ENCODE assay signal across 18 cellular contexts in genomic region chr16:2089676-2090480, GRCh38. TPM values are rescaled to one million over a fixed set of nuclear protein-coding genes. Genes with fewer than 3 reads are reported as not detected.
DNase-seq lines count a peak whose midpoint lies in the region; ATAC-seq, FAIRE-seq and TF ChIP-seq lines count a peak whose summit lies in the region.
"Had no signal": no experiment of that assay in that cellular context is flagged by ENCODE, and none has a peak within 500 bp of the region (broad histone marks: within the 10 kb centered on the region; RNA-seq: fewer than 3 reads in every experiment).

No MANE protein-coding gene starts in this region.

- H3K4me2 ChIP-seq in IMR-90 (ENCODE audit: low read depth, low read length) (no peak overlapping the region), HepG2 (ENCODE audit: low read depth, low read length) (no peak overlapping the region), Karpas-422 (ENCODE audit: low read depth, low read length, poor library complexity, severe bottlenecking) (no peak overlapping the region)

- no peaks in the 10 kb centered on the region for H3K9me1 ChIP-seq in IMR-90 (ENCODE audit: insufficient read depth, low read length)

- WGBS in IMR-90 (ENCODE audit: extremely low coverage in 2 of 2, insufficient read length in 1 of 2), 2 experiments: 92% methylated on average over 31 of the region's 47 CpGs; no CpG with 5 or more reads in 1 of the 2 experiments
- no CpG with 5 or more reads among the region's 47 CpGs for WGBS in HepG2 (ENCODE audit: low lambda C conversion rate)

- no peaks in the 10 kb centered on the region for H3K4me1 ChIP-seq in IMR-90 (ENCODE audit: control insufficient read depth, insufficient read depth, low read length)
- no peaks in the 10 kb centered on the region for H3K4me1 ChIP-seq in HepG2 (ENCODE audit: insufficient read depth, low read length)
- peaks cover 0 to 10% of the 10 kb centered on the region in 2 donors for H3K4me1 ChIP-seq in gastrocnemius medialis
- H3K4me1 ChIP-seq in Karpas-422 (ENCODE audit: low read length): peaks cover 24% of the 10 kb centered on the region
- H3K4me1 ChIP-seq: SJSA1, testis had no signal

- H2AFZ ChIP-seq in IMR-90 (replicated peaks; ENCODE audit: low read length, poor library complexity) (no peak overlapping the region), HepG2 (ENCODE audit: low read length) (no peak overlapping the region), Karpas-422 (ENCODE audit: low read length) (no peak overlapping the region)

- no peak overlapping the region for H4K5ac ChIP-seq in IMR-90 (ENCODE audit: low read depth, low read length)

- H3K9ac ChIP-seq in IMR-90 (ENCODE audit: low read depth, low read length) (no peak overlapping the region), HepG2 (ENCODE audit: insufficient read depth, low read depth, low read length) (no peak overlapping the region), Karpas-422 (ENCODE audit: low read length) (no peak overlapping the region)

- in situ Hi-C loops in IMR-90 (cut with MboI; ENCODE audit: low sequenced_read_pairs) (no loop called here), HepG2 (cut with HindIII; ENCODE audit: extremely low pct_ligation_motif_present, low pct_unique_long_range_greater_than_20kb) (loop anchor here (5.0 to 10.0 kb wide), 2 partner anchors 55 to 68 kb away; partner anchors contain the start of gene RAB26), gastrocnemius medialis (cut with MboI; ENCODE audit: low sequenced_read_pairs in 4 of 4) (no loop called here)

- DNase-seq in IMR-90: no peak
- peak; percentile 20 for DNase-seq in cerebellum (ENCODE audit: low spot score)
- no peak for DNase-seq in HepG2 (ENCODE audit: low spot score)
- peak in 1 of 2 donors; percentile 42 for DNase-seq in gastrocnemius medialis
- DNase-seq in NCI-H1436 treated with DMSO at 0.1 percent for 48 hours (lab: John Stamatoyannopoulos, UW): no peak
- DNase-seq in H7: no peak
- DNase-seq in Karpas-422: no peak
- DNase-seq: activated CD4-positive, CD25-positive, alpha-beta regulatory T cell treated with anti-CD3 and anti-CD28 coated beads, Interleukin-2, amount 50 U/mL, for 72 hours; activated gamma-delta T cell; natural killer cell; NCI-H1694 treated with DMSO at 0.1 percent for 48 hours; NCI-H345; stimulated activated CD4-positive, alpha-beta T cell treated with anti-CD3 and anti-CD28 coated beads, Interleukin-4, amount 100 ng/mL, for 24 hours; stimulated activated CD8-positive, alpha-beta memory T cell treated with anti-CD3 and anti-CD28 coated beads, Interleukin-4, amount 100 ng/mL, for 48 hours; testis had no signal

- CTCF ChIA-PET in IMR-90 (lab: Yijun Ruan, JAX) (no interaction called here), HepG2 (lab: Yijun Ruan, JAX; ENCODE audit: low intra/inter-chr PET ratio, low total read pairs) (no interaction called here)

- no peak overlapping the region for H3K14ac ChIP-seq in IMR-90 (replicated peaks; ENCODE audit: low read depth, low read length)

- ATAC-seq in IMR-90 (ENCODE audit: low read depth): no peak
- no peak for ATAC-seq in HepG2
- ATAC-seq in gastrocnemius medialis: no peak
- no peak for ATAC-seq in GM18502 (IDR thresholded peaks at IDR 0.05; ENCODE audit: poor library complexity, unreplicated experiment)
- ATAC-seq: natural killer cell had no signal

- BruUV-seq in IMR-90 (replicated peaks; lab: Mats Ljungman, UMichigan) (TSS peak; percentile 68), HepG2 (replicated peaks; lab: Mats Ljungman, UMichigan) (TSS peak; percentile 42)

- peaks cover 92% of the 10 kb centered on the region for H3K36me3 ChIP-seq in IMR-90 (ENCODE audit: control insufficient read depth, insufficient read depth, low read length)
- H3K36me3 ChIP-seq in HepG2 (replicated peaks in 1 of 2; ENCODE audit: control insufficient read depth in 1 of 2, insufficient read depth in 2 of 2, low read length in 2 of 2): peaks cover 11 to 34% of the 10 kb centered on the region in 2 experiments; a peak in 4 of 5 replicates
- peaks cover 0 to 84% of the 10 kb centered on the region in 2 donors for H3K36me3 ChIP-seq in gastrocnemius medialis
- H3K36me3 ChIP-seq in H7 (replicated peaks; ENCODE audit: control insufficient read depth, insufficient read depth, low read length): peaks cover 1% of the 10 kb centered on the region
- 0 out of 2 replicates have a peak, but pooled peaks cover 4% of the 10 kb centered on the region for H3K36me3 ChIP-seq in Karpas-422 (ENCODE audit: insufficient read depth, low read length)

- H2BK15ac ChIP-seq in IMR-90 (ENCODE audit: low read depth, low read length): no peak overlapping the region

- no peak overlapping the region for H3K23ac ChIP-seq in IMR-90 (ENCODE audit: low read depth, low read length)

- peak overlapping the region; percentile 31 for H2AK9ac ChIP-seq in IMR-90 (replicated peaks; ENCODE audit: low read depth, low read length, poor library complexity)

- H3K9me3 ChIP-seq in IMR-90 (ENCODE audit: control insufficient read depth, insufficient read depth, low read length) (no peaks in the 10 kb centered on the region), HepG2 (ENCODE audit: low read length) (no peaks in the 10 kb centered on the region), gastrocnemius medialis (no peaks in the 10 kb centered on the region), Karpas-422 (ENCODE audit: low read length) (no peaks in the 10 kb centered on the region)
- H3K9me3 ChIP-seq: SJSA1, testis had no signal

- intact Hi-C loops in IMR-90 (cut with micrococcal nuclease) (no loop called here), HepG2 (cut with micrococcal nuclease; ENCODE audit: unreplicated experiment) (no loop called here), gastrocnemius medialis (cut with DNase I; ENCODE audit: low total_unique reads) (no loop called here)

- POLR2A ChIA-PET in IMR-90 (lab: Charles Lee; ENCODE audit: unreplicated experiment) (no interaction called here), HepG2 (lab: Yijun Ruan, JAX) (no interaction called here)

- H2BK120ac ChIP-seq in IMR-90 (ENCODE audit: low read depth, low read length): no peak overlapping the region

- dilution Hi-C loops in IMR-90 (cut with HindIII; ENCODE audit: low sequenced_read_pairs, unreplicated experiment): no loop called here

- TF ChIP-seq POLR2A in IMR-90 (IDR thresholded peaks at IDR 0.05; ENCODE audit: low read depth, low read length) (no peak), HepG2 (IDR thresholded peaks at IDR 0.05; ENCODE audit: insufficient read depth in 1 of 2, low read depth in 2 of 2, low read length in 2 of 2) (no peak), gastrocnemius medialis (IDR thresholded peaks at IDR 0.05) (no peak)

- TF ChIP-seq RAD21 in IMR-90 (IDR thresholded peaks at IDR 0.05; ENCODE audit: low read length): no peak
- no peak for TF ChIP-seq RAD21 in HepG2 (CRISPR knock-in tag; IDR thresholded peaks at IDR 0.05)

- TF ChIP-seq CTCF in IMR-90 (conservative IDR thresholded peaks at IDR 0.05; ENCODE audit: low read depth, low read length) (no peak), HepG2 (CRISPR knock-in tag; IDR thresholded peaks at IDR 0.05) (no peak), gastrocnemius medialis (IDR thresholded peaks at IDR 0.05 in 4 of 5, conservative IDR thresholded peaks at IDR 0.05 in 1 of 5) (no peak)

- no peak overlapping the region for H2BK20ac ChIP-seq in IMR-90 (ENCODE audit: low read depth, low read length)

- no peak overlapping the region for H3K56ac ChIP-seq in IMR-90 (ENCODE audit: extremely low read depth, insufficient read depth, low read length)

- H3K27ac ChIP-seq in IMR-90 (ENCODE audit: insufficient read depth, low read length) (no peak overlapping the region), HepG2 (ENCODE audit: extremely low read length, insufficient read depth, low read length) (no peak overlapping the region), gastrocnemius medialis (peak overlapping the region; percentile 75 to 96 (median 84)), Karpas-422 (ENCODE audit: low read length) (no peak overlapping the region)
- H3K27ac ChIP-seq: SJSA1 had no signal

- H3K4ac ChIP-seq in IMR-90 (ENCODE audit: low read depth, low read length): no peak overlapping the region

- peaks cover 10 to 19% of the 10 kb centered on the region in 2 experiments for H3K79me1 ChIP-seq in IMR-90 (ENCODE audit: low read depth in 1 of 2, low read length in 2 of 2)

- no peak overlapping the region for H2AK5ac ChIP-seq in IMR-90 (ENCODE audit: low read depth, low read length)

- H4K91ac ChIP-seq in IMR-90 (ENCODE audit: insufficient read depth, low read depth, low read length): no peak overlapping the region

- no peak overlapping the region for H3K4me3 ChIP-seq in IMR-90 (ENCODE audit: insufficient read depth, low read depth, low read length)
- no peak overlapping the region for H3K4me3 ChIP-seq in HepG2 (replicated peaks in 1 of 3; ENCODE audit: insufficient read depth in 1 of 3, low read depth in 2 of 3, low read length in 3 of 3)
- H3K4me3 ChIP-seq in gastrocnemius medialis: no peak overlapping the region
- no peak overlapping the region for H3K4me3 ChIP-seq in H7 (ENCODE audit: insufficient read depth, low read depth, low read length)
- no peak overlapping the region for H3K4me3 ChIP-seq in Karpas-422 (ENCODE audit: low read length)
- H3K4me3 ChIP-seq: SJSA1 had no signal

- H2BK5ac ChIP-seq in IMR-90 (ENCODE audit: low read depth, low read length, poor library complexity, severe bottlenecking): peak overlapping the region; percentile 5

- TF ChIP-seq EP300 in HepG2 (IDR thresholded peaks at IDR 0.05; ENCODE audit: low read depth in 2 of 2, low read length in 2 of 2): no peak
- no peak for TF ChIP-seq EP300 in HepG2 (CRISPR knock-in tag; IDR thresholded peaks at IDR 0.05; ENCODE audit: borderline replicate concordance)

- peaks cover 24% of the 10 kb centered on the region for H4K20me1 ChIP-seq in IMR-90 (ENCODE audit: insufficient read depth, low read length)
- no peaks in the 10 kb centered on the region for H4K20me1 ChIP-seq in HepG2 (ENCODE audit: insufficient read depth, low read length)
- peaks cover 6% of the 10 kb centered on the region; the same call in 1 of the 2 replicates for H4K20me1 ChIP-seq in Karpas-422 (ENCODE audit: insufficient read depth, low read depth, low read length)

- H3K27me3 ChIP-seq in IMR-90 (ENCODE audit: control insufficient read depth, insufficient read depth, low read length) (no peaks in the 10 kb centered on the region), HepG2 (ENCODE audit: control insufficient read depth in 1 of 2, insufficient read depth in 2 of 2, low read length in 2 of 2) (no peaks in the 10 kb centered on the region), gastrocnemius medialis (no peaks in the 10 kb centered on the region), H7 (ENCODE audit: control insufficient read depth, insufficient read depth, low read length) (no peaks in the 10 kb centered on the region), Karpas-422 (ENCODE audit: low read length) (no peaks in the 10 kb centered on the region)
- H3K27me3 ChIP-seq: SJSA1, testis had no signal

- H4K8ac ChIP-seq in IMR-90 (ENCODE audit: low read depth in 2 of 2, low read length in 2 of 2): no peak overlapping the region

- no peaks in the 10 kb centered on the region for H3K9me2 ChIP-seq in Karpas-422 (replicated peaks; ENCODE audit: insufficient read depth, low read length)

- H3K79me2 ChIP-seq in HepG2 (ENCODE audit: insufficient read depth, low read length): no peaks in the 10 kb centered on the region
- no peaks in the 10 kb centered on the region for H3K79me2 ChIP-seq in Karpas-422 (ENCODE audit: low read length)

- no peak for FAIRE-seq in HepG2 (lab: Jason Lieb, UNC)
- FAIRE-seq: D721Med had no signal

- H3K18ac ChIP-seq in IMR-90 (ENCODE audit: low read depth, low read length): no peak overlapping the region

RNA-seq across cellular contexts. Expression of gene TSC2, which starts 42.1 kb away (rescaled TPM):
- 22.8 and 31.4 TPM in 2 replicates for total RNA-seq in IMR-90 (2012; rRNA removed)
- 88.6 and 95.9 TPM in 2 replicates for polyA plus RNA-seq in IMR-90 (2012; rRNA removed)
- 51.7 and 66.3 TPM in 2 replicates for polyA plus RNA-seq in IMR-90 (2012; cell fraction: cytosol; rRNA removed)
- polyA plus RNA-seq in IMR-90 (2012; cell fraction: nucleus; rRNA removed; ENCODE audit: low replicate concordance): 202 and 503 TPM in 2 replicates
- total RNA-seq in cerebellum: 85.0 TPM
- total RNA-seq in HepG2 (2016; rRNA removed; fragmentation: Illumina TruSeq; extraction: Trizol): 10.3 and 19.6 TPM in 2 replicates
- total RNA-seq in HepG2 (2016; cell fraction: cytosol; rRNA removed; fragmentation: Illumina TruSeq; extraction: Trizol; ENCODE audit: low read depth): 13.6 and 17.2 TPM in 2 replicates
- 7.7 and 19.6 TPM in 2 replicates for total RNA-seq in HepG2 (2016; cell fraction: insoluble cytoplasmic fraction; rRNA removed; fragmentation: Illumina TruSeq; extraction: Trizol)
- total RNA-seq in HepG2 (2016; cell fraction: membrane; rRNA removed; fragmentation: Illumina TruSeq; extraction: Trizol): 13.2 and 13.3 TPM in 2 replicates
- total RNA-seq in HepG2 (2016; cell fraction: nucleus; rRNA removed; fragmentation: Illumina TruSeq; extraction: Trizol): 21.2 and 34.7 TPM in 2 replicates
- 40.4 and 44.6 TPM in 2 replicates for polyA plus RNA-seq in HepG2 (2011; rRNA removed)
- polyA plus RNA-seq in HepG2 (2011; cell fraction: cytosol; rRNA removed): 13.0 and 19.7 TPM in 2 replicates
- polyA plus RNA-seq in HepG2 (2011; cell fraction: nucleus; rRNA removed): 352 and 473 TPM in 2 replicates
- polyA plus RNA-seq in HepG2 (2012): 50.1 and 57.0 TPM in 2 replicates
- 2.9 and 4.1 TPM in 2 replicates for polyA plus RNA-seq in HepG2 (2016; cell fraction: cytosol; fragmentation: Illumina TruSeq; extraction: Trizol; ENCODE audit: low read depth)
- polyA plus RNA-seq in HepG2 (2016; cell fraction: insoluble cytoplasmic fraction; fragmentation: Illumina TruSeq; extraction: Trizol; ENCODE audit: low read depth): 13.2 and 17.7 TPM in 2 replicates
- 5.4 and 5.7 TPM in 2 replicates for polyA plus RNA-seq in HepG2 (2016; cell fraction: membrane; fragmentation: Illumina TruSeq; extraction: Trizol; ENCODE audit: low read depth)
- polyA plus RNA-seq in HepG2 (2016; cell fraction: nucleus; fragmentation: Illumina TruSeq; extraction: Trizol; ENCODE audit: insufficient read depth, low read depth): 82.5 and 84.9 TPM in 2 replicates
- polyA minus RNA-seq in HepG2 (2011; rRNA and poly(A)+ RNA removed; ENCODE audit: low replicate concordance): 69.9 and 84.9 TPM in 2 replicates
- 25.5 and 36.2 TPM in 2 replicates for polyA minus RNA-seq in HepG2 (2011; cell fraction: cytosol; rRNA and poly(A)+ RNA removed)
- polyA minus RNA-seq in HepG2 (2011; cell fraction: nucleus; rRNA and poly(A)+ RNA removed): 59.4 and 61.0 TPM in 2 replicates
- 10 to 100 TPM; 44.5 to 62.7 (median 53.8) TPM for total RNA-seq in gastrocnemius medialis
- total RNA-seq in H7 (2014; rRNA removed; shearing (Covaris generic)): 37.6 and 42.6 TPM in 2 replicates
- 33.3 and 64.5 TPM in 2 replicates for total RNA-seq in Karpas-422 (2014; rRNA removed; shearing (Covaris generic); ENCODE audit: low replicate concordance)

RNA-seq across cellular contexts. Expression of gene NTHL1, which starts 42.2 kb away (rescaled TPM):
- total RNA-seq in IMR-90 (2012; rRNA removed) (22.8 and 28.1 TPM in 2 replicates), cerebellum (14.9 TPM), HepG2 (2016; rRNA removed; fragmentation: Illumina TruSeq; extraction: Trizol) (64.8 and 64.9 TPM in 2 replicates), gastrocnemius medialis (10 to 100 TPM in 1 of 4 donors, 1 to 10 TPM in 3; 3.5 to 13.6 (median 6.4) TPM)
- polyA plus RNA-seq in IMR-90 (2012; rRNA removed) (28.0 and 33.3 TPM in 2 replicates), HepG2 (2011; rRNA removed) (47.5 and 55.6 TPM in 2 replicates)
- 46.3 and 54.8 TPM in 2 replicates for polyA plus RNA-seq in IMR-90 (2012; cell fraction: cytosol; rRNA removed)
- 20.6 and 53.2 TPM in 2 replicates for polyA plus RNA-seq in IMR-90 (2012; cell fraction: nucleus; rRNA removed; ENCODE audit: low replicate concordance)
- 24.9 and 26.2 TPM in 2 replicates for total RNA-seq in HepG2 (2016; cell fraction: cytosol; rRNA removed; fragmentation: Illumina TruSeq; extraction: Trizol; ENCODE audit: low read depth)
- total RNA-seq in HepG2 (2016; cell fraction: insoluble cytoplasmic fraction; rRNA removed; fragmentation: Illumina TruSeq; extraction: Trizol): 69.4 and 70.6 TPM in 2 replicates
- total RNA-seq in HepG2 (2016; cell fraction: membrane; rRNA removed; fragmentation: Illumina TruSeq; extraction: Trizol): 25.2 and 29.9 TPM in 2 replicates
- 22.8 and 26.0 TPM in 2 replicates for total RNA-seq in HepG2 (2016; cell fraction: nucleus; rRNA removed; fragmentation: Illumina TruSeq; extraction: Trizol)
- 63.4 and 112 TPM in 2 replicates for polyA plus RNA-seq in HepG2 (2011; cell fraction: cytosol; rRNA removed)
- polyA plus RNA-seq in HepG2 (2011; cell fraction: nucleus; rRNA removed): 61.1 and 66.7 TPM in 2 replicates
- 19.7 and 24.2 TPM in 2 replicates for polyA plus RNA-seq in HepG2 (2012)
- 12.4 and 13.2 TPM in 2 replicates for polyA plus RNA-seq in HepG2 (2016; cell fraction: cytosol; fragmentation: Illumina TruSeq; extraction: Trizol; ENCODE audit: low read depth)
- polyA plus RNA-seq in HepG2 (2016; cell fraction: insoluble cytoplasmic fraction; fragmentation: Illumina TruSeq; extraction: Trizol; ENCODE audit: low read depth): 43.0 and 46.2 TPM in 2 replicates
- polyA plus RNA-seq in HepG2 (2016; cell fraction: membrane; fragmentation: Illumina TruSeq; extraction: Trizol; ENCODE audit: low read depth): 15.6 and 17.1 TPM in 2 replicates
- polyA plus RNA-seq in HepG2 (2016; cell fraction: nucleus; fragmentation: Illumina TruSeq; extraction: Trizol; ENCODE audit: insufficient read depth, low read depth): 42.8 and 44.9 TPM in 2 replicates
- 25.8 and 50.8 TPM in 2 replicates for polyA minus RNA-seq in HepG2 (2011; rRNA and poly(A)+ RNA removed; ENCODE audit: low replicate concordance)
- polyA minus RNA-seq in HepG2 (2011; cell fraction: cytosol; rRNA and poly(A)+ RNA removed): 24.2 and 32.7 TPM in 2 replicates
- polyA minus RNA-seq in HepG2 (2011; cell fraction: nucleus; rRNA and poly(A)+ RNA removed): 9.3 and 11.6 TPM in 2 replicates
- 104 and 108 TPM in 2 replicates for total RNA-seq in H7 (2014; rRNA removed; shearing (Covaris generic))
- 23.2 and 52.2 TPM in 2 replicates for total RNA-seq in Karpas-422 (2014; rRNA removed; shearing (Covaris generic); ENCODE audit: low replicate concordance)

RNA-seq across cellular contexts. Expression of gene PKD1, which starts 45.8 kb away (rescaled TPM):
- total RNA-seq in IMR-90 (2012; rRNA removed) (7.9 and 15.6 TPM in 2 replicates), cerebellum (120 TPM), HepG2 (2016; rRNA removed; fragmentation: Illumina TruSeq; extraction: Trizol) (9.1 and 22.1 TPM in 2 replicates), gastrocnemius medialis (100 to 1,000 TPM; 168 to 376 (median 339) TPM)
- polyA plus RNA-seq in IMR-90 (2012; rRNA removed) (97.3 and 118 TPM in 2 replicates), HepG2 (2011; rRNA removed) (23.0 and 40.7 TPM in 2 replicates)
- 53.6 and 146 TPM in 2 replicates for polyA plus RNA-seq in IMR-90 (2012; cell fraction: cytosol; rRNA removed)
- 423 and 1,655 TPM in 2 replicates for polyA plus RNA-seq in IMR-90 (2012; cell fraction: nucleus; rRNA removed; ENCODE audit: low replicate concordance)
- 14.9 and 15.2 TPM in 2 replicates for total RNA-seq in HepG2 (2016; cell fraction: cytosol; rRNA removed; fragmentation: Illumina TruSeq; extraction: Trizol; ENCODE audit: low read depth)
- 6.6 and 20.8 TPM in 2 replicates for total RNA-seq in HepG2 (2016; cell fraction: insoluble cytoplasmic fraction; rRNA removed; fragmentation: Illumina TruSeq; extraction: Trizol)
- 10.1 and 11.4 TPM in 2 replicates for total RNA-seq in HepG2 (2016; cell fraction: membrane; rRNA removed; fragmentation: Illumina TruSeq; extraction: Trizol)
- total RNA-seq in HepG2 (2016; cell fraction: nucleus; rRNA removed; fragmentation: Illumina TruSeq; extraction: Trizol): 26.8 and 33.4 TPM in 2 replicates
- 18.3 and 19.9 TPM in 2 replicates for polyA plus RNA-seq in HepG2 (2011; cell fraction: cytosol; rRNA removed)
- 410 and 565 TPM in 2 replicates for polyA plus RNA-seq in HepG2 (2011; cell fraction: nucleus; rRNA removed)
- polyA plus RNA-seq in HepG2 (2012): 20.8 and 52.6 TPM in 2 replicates
- 0.90 and 0.96 TPM in 2 replicates for polyA plus RNA-seq in HepG2 (2016; cell fraction: cytosol; fragmentation: Illumina TruSeq; extraction: Trizol; ENCODE audit: low read depth)
- 6.2 and 8.3 TPM in 2 replicates for polyA plus RNA-seq in HepG2 (2016; cell fraction: insoluble cytoplasmic fraction; fragmentation: Illumina TruSeq; extraction: Trizol; ENCODE audit: low read depth)
- 1.6 TPM in 2 replicates for polyA plus RNA-seq in HepG2 (2016; cell fraction: membrane; fragmentation: Illumina TruSeq; extraction: Trizol; ENCODE audit: low read depth)
- polyA plus RNA-seq in HepG2 (2016; cell fraction: nucleus; fragmentation: Illumina TruSeq; extraction: Trizol; ENCODE audit: insufficient read depth, low read depth): 86.8 and 102 TPM in 2 replicates
- 24.5 and 75.7 TPM in 2 replicates for polyA minus RNA-seq in HepG2 (2011; rRNA and poly(A)+ RNA removed; ENCODE audit: low replicate concordance)
- polyA minus RNA-seq in HepG2 (2011; cell fraction: cytosol; rRNA and poly(A)+ RNA removed): 24.3 and 34.5 TPM in 2 replicates
- 72.0 and 84.2 TPM in 2 replicates for polyA minus RNA-seq in HepG2 (2011; cell fraction: nucleus; rRNA and poly(A)+ RNA removed)
- 45.6 and 64.4 TPM in 2 replicates for total RNA-seq in H7 (2014; rRNA removed; shearing (Covaris generic))
- 72.8 and 110 TPM in 2 replicates for total RNA-seq in Karpas-422 (2014; rRNA removed; shearing (Covaris generic); ENCODE audit: low replicate concordance)

RNA-seq across cellular contexts. Expression of gene RAB26, which starts 58.5 kb away (rescaled TPM):
- total RNA-seq in IMR-90 (2012; rRNA removed) (1.1 TPM in 2 replicates), cerebellum (11.4 TPM), HepG2 (2016; rRNA removed; fragmentation: Illumina TruSeq; extraction: Trizol) (0.45 and 0.86 TPM in 2 replicates), gastrocnemius medialis (1 to 10 TPM in 2 of 4 donors, not detected in 2; 1.3 to 4.2 TPM)
- polyA plus RNA-seq in IMR-90 (2012; rRNA removed) (4.5 and 4.8 TPM in 2 replicates), HepG2 (2011; rRNA removed) (3.6 and 3.7 TPM in 2 replicates)
- 2.8 and 4.9 TPM in 2 replicates for polyA plus RNA-seq in IMR-90 (2012; cell fraction: cytosol; rRNA removed)
- 33.0 and 40.5 TPM in 2 replicates for polyA plus RNA-seq in IMR-90 (2012; cell fraction: nucleus; rRNA removed; ENCODE audit: low replicate concordance)
- total RNA-seq in HepG2 (2016; cell fraction: cytosol; rRNA removed; fragmentation: Illumina TruSeq; extraction: Trizol; ENCODE audit: low read depth): 1.2 and 1.4 TPM in 2 replicates
- 0.62 and 1.3 TPM in 2 replicates for total RNA-seq in HepG2 (2016; cell fraction: insoluble cytoplasmic fraction; rRNA removed; fragmentation: Illumina TruSeq; extraction: Trizol)
- 0.96 and 1.9 TPM in 2 replicates for total RNA-seq in HepG2 (2016; cell fraction: membrane; rRNA removed; fragmentation: Illumina TruSeq; extraction: Trizol)
- 1.0 and 1.6 TPM in 2 replicates for total RNA-seq in HepG2 (2016; cell fraction: nucleus; rRNA removed; fragmentation: Illumina TruSeq; extraction: Trizol)
- 2.2 and 3.4 TPM in 2 replicates for polyA plus RNA-seq in HepG2 (2011; cell fraction: cytosol; rRNA removed)
- polyA plus RNA-seq in HepG2 (2011; cell fraction: nucleus; rRNA removed): 20.4 and 21.0 TPM in 2 replicates
- 2.3 and 3.3 TPM in 2 replicates for polyA plus RNA-seq in HepG2 (2012)
- 2.1 and 2.3 TPM in 2 replicates for polyA plus RNA-seq in HepG2 (2016; cell fraction: cytosol; fragmentation: Illumina TruSeq; extraction: Trizol; ENCODE audit: low read depth)
- 0.92 and 1.1 TPM in 2 replicates for polyA plus RNA-seq in HepG2 (2016; cell fraction: insoluble cytoplasmic fraction; fragmentation: Illumina TruSeq; extraction: Trizol; ENCODE audit: low read depth)
- polyA plus RNA-seq in HepG2 (2016; cell fraction: membrane; fragmentation: Illumina TruSeq; extraction: Trizol; ENCODE audit: low read depth): 1.9 and 2.3 TPM in 2 replicates
- 3.2 and 3.9 TPM in 2 replicates for polyA plus RNA-seq in HepG2 (2016; cell fraction: nucleus; fragmentation: Illumina TruSeq; extraction: Trizol; ENCODE audit: insufficient read depth, low read depth)
- polyA minus RNA-seq in HepG2 (2011; rRNA and poly(A)+ RNA removed; ENCODE audit: low replicate concordance): 6.5 and 7.6 TPM in 2 replicates
- polyA minus RNA-seq in HepG2 (2011; cell fraction: cytosol; rRNA and poly(A)+ RNA removed): 0.79 TPM in 1 of 2 replicates, not detected in the other
- 0.90 and 1.2 TPM in 2 replicates for polyA minus RNA-seq in HepG2 (2011; cell fraction: nucleus; rRNA and poly(A)+ RNA removed)
- total RNA-seq in H7 (2014; rRNA removed; shearing (Covaris generic)): 9.2 and 10.7 TPM in 2 replicates
- 12.8 and 15.0 TPM in 2 replicates for total RNA-seq in Karpas-422 (2014; rRNA removed; shearing (Covaris generic); ENCODE audit: low replicate concordance)

Comparison
In these comparisons a context has a peak if more than half of its experiments do, and no peak if none do; other contexts are left out.
1. H3K27ac ChIP-seq: peak in gastrocnemius medialis (4 of 4); none in IMR-90 (single experiment), HepG2 (single experiment) and Karpas-422 (single experiment).